16 cellular contexts compared by ENCODE assay signal in genomic region chr14:58107041-58107440, GRCh38. TPM values are rescaled to one million over a fixed set of nuclear protein-coding genes. Genes with fewer than 3 reads are reported as not detected.
DNase-seq lines count a peak whose midpoint lies in the region; TF ChIP-seq lines count a peak whose summit lies in the region.
"Had no signal": no experiment of that assay in that cellular context is flagged by ENCODE, and none has a peak within 500 bp of the region (broad histone marks: within the 10 kb centered on the region; RNA-seq: fewer than 3 reads in every experiment).

No MANE protein-coding gene starts in this region.

- no peaks in the 10 kb centered on the region for H3K36me3 ChIP-seq in SJCRH30
- no peaks in the 10 kb centered on the region for H3K36me3 ChIP-seq in adrenal gland (replicated peaks in 1 of 2)
- H3K36me3 ChIP-seq in smooth muscle cell (ENCODE audit: low read depth), result no peaks in the 10 kb centered on the region

- H3F3A ChIP-seq in smooth muscle cell (ENCODE audit: low read depth), result no peaks in the 10 kb centered on the region

- H4K20me1 ChIP-seq in smooth muscle cell (ENCODE audit: low read depth), result no peaks in the 10 kb centered on the region

- peak overlapping the region; percentile 52 for H3K27ac ChIP-seq in SJCRH30
- no peak overlapping the region for H3K27ac ChIP-seq in adrenal gland
- no peak overlapping the region for H3K27ac ChIP-seq in smooth muscle cell (ENCODE audit: low read depth)
- H3K27ac ChIP-seq: GM23248 had no signal

- peak; percentile 70 for DNase-seq in DMS53 (lab: John Stamatoyannopoulos, UW)
- peak; percentile 41 for DNase-seq in DMS53 treated with DMSO at 0.1 percent for 48 hours (lab: John Stamatoyannopoulos, UW; ENCODE audit: unreplicated experiment)
- peak in 1 of 2 experiments; percentile 54 for DNase-seq in SJCRH30
- DNase-seq in adrenal gland, result no peak
- DNase-seq in smooth muscle cell (lab: John Stamatoyannopoulos, UW; ENCODE audit: unreplicated experiment), result no peak
- DNase-seq in activated CD8-positive, alpha-beta memory T cell treated with anti-CD3 and anti-CD28 coated beads, Interleukin-2, amount 50 U/mL, for 4 hours, result no peak
- DNase-seq: C1 segment of cervical spinal cord; Calu3; CD4-positive, alpha-beta memory T cell; COR-L47; DMS79; GDM1; GM23248; H7; HCEC 1CT had no signal

- TF ChIP-seq POLR2A in adrenal gland (IDR thresholded peaks at IDR 0.05), result no peak

- no peak overlapping the region for H3K9ac ChIP-seq in smooth muscle cell (ENCODE audit: low read depth)
- H3K9ac ChIP-seq: GM23248 had no signal

- H3K9me3 ChIP-seq in SJCRH30 (replicated peaks) (no peaks in the 10 kb centered on the region), adrenal gland (replicated peaks in 1 of 3) (no peaks in the 10 kb centered on the region), smooth muscle cell (replicated peaks; ENCODE audit: low read depth) (no peaks in the 10 kb centered on the region)

- H3K4me1 ChIP-seq in SJCRH30 (peaks cover 33% of the 10 kb centered on the region), adrenal gland (replicated peaks in 1 of 2) (no peaks in the 10 kb centered on the region), smooth muscle cell (ENCODE audit: low read depth) (no peaks in the 10 kb centered on the region)

- no peak overlapping the region for H3K4me3 ChIP-seq in SJCRH30
- H3K4me3 ChIP-seq in adrenal gland, result no peak overlapping the region
- H3K4me3 ChIP-seq in smooth muscle cell, result no peak overlapping the region
- H3K4me3 ChIP-seq: GM12878, GM23248 had no signal

- H2AFZ ChIP-seq in smooth muscle cell (ENCODE audit: low read depth), result no peak overlapping the region
- H2AFZ ChIP-seq: GM23248 had no signal

- intact Hi-C loops in adrenal gland (cut with DNase I), result loop anchor here (5.0 to 10.0 kb wide), 2 partner anchors 58 to 60 kb away; no protein-coding TSS in a partner anchor

- H3K4me2 ChIP-seq in smooth muscle cell, result no peak overlapping the region

- H3K79me2 ChIP-seq in smooth muscle cell (ENCODE audit: low read depth), result no peaks in the 10 kb centered on the region

- 31 to 68% (median 42%) methylated on average over 1 of the region's 1 CpG for WGBS in adrenal gland, 4 donors
- 85% methylated on average over 1 of the region's 1 CpG for WGBS in smooth muscle cell (ENCODE audit: low lambda C conversion rate)

- TF ChIP-seq CTCF in adrenal gland (IDR thresholded peaks at IDR 0.05) (no peak), smooth muscle cell (IDR thresholded peaks at IDR 0.05; ENCODE audit: borderline replicate concordance, insufficient read depth, poor library complexity, severe bottlenecking) (no peak)

- H3K27me3 ChIP-seq in SJCRH30 (no peaks in the 10 kb centered on the region), adrenal gland (no peaks in the 10 kb centered on the region), smooth muscle cell (ENCODE audit: low read depth) (no peaks in the 10 kb centered on the region)

RNA-seq across cellular contexts. Expression of gene ARMH4, which starts 45.0 kb away (rescaled TPM):
- 0.45 and 1.3 TPM in 2 replicates for total RNA-seq in SJCRH30 (2014; rRNA removed; shearing (Covaris generic))
- total RNA-seq in adrenal gland (10 to 100 TPM in 3 of 8 donors, 1 to 10 TPM in 5; 6.1 to 23.2 (median 9.3) TPM), smooth muscle cell (14.4 and 14.7 TPM in 2 replicates)
- polyA plus RNA-seq in adrenal gland (1 to 10 TPM; 1.1 to 8.1 (median 1.4) TPM), smooth muscle cell (10.0 and 12.9 TPM in 2 replicates)
- total RNA-seq: Calu3; CD4-positive, alpha-beta memory T cell; GM12878 had no signal
- polyA plus RNA-seq: CD4-positive, alpha-beta memory T cell had no signal

Comparison
In these comparisons a context has a peak if more than half of its experiments do, and no peak if none do; other contexts are left out.
1. DNase-seq: peak in DMS53 (single experiment) and DMS53 treated with DMSO at 0.1 percent for 48 hours (single experiment); none in adrenal gland (0 of 7), smooth muscle cell (single experiment) and activated CD8-positive, alpha-beta memory T cell treated with anti-CD3 and anti-CD28 coated beads, Interleukin-2, amount 50 U/mL, for 4 hours (single experiment).